Comparison of ENCODE assay signal across 8 cellular contexts in genomic region chr9:133135193-133135745, GRCh38. TPM values are rescaled to one million over a fixed set of nuclear protein-coding genes. Genes with fewer than 3 reads are reported as not detected.
DNase-seq lines count a peak whose midpoint lies in the region; ATAC-seq and TF ChIP-seq lines count a peak whose summit lies in the region.

No MANE protein-coding gene starts in this region.

- H3K27ac ChIP-seq in HEK293 (ENCODE audit: extremely low read depth, low read depth, low read length) (no peak overlapping the region), liver (ENCODE audit: low read depth in 1 of 2, low read length in 2 of 2) (peak overlapping the region; percentile 84 to 86)

- H3K4me3 ChIP-seq in HEK293 (ENCODE audit: low read depth, low read length) = no peak overlapping the region
- no peak overlapping the region for H3K4me3 ChIP-seq in cardiac fibroblast (replicated peaks in 1 of 2; ENCODE audit: low read depth in 2 of 2, low read length in 2 of 2)
- H3K4me3 ChIP-seq in liver (ENCODE audit: low read depth in 1 of 3, low read length in 3 of 3) = no peak overlapping the region

- H3K36me3 ChIP-seq in HEK293 (ENCODE audit: control insufficient read depth in 2 of 2, insufficient read depth in 1 of 2, low read length in 2 of 2) = no peaks in the 10 kb centered on the region
- H3K36me3 ChIP-seq in liver (ENCODE audit: control insufficient read depth in 4 of 4, insufficient read depth in 3 of 4, low read depth in 1 of 4, low read length in 3 of 4) = no peaks in the 10 kb centered on the region

- DNase-seq in T1000 (lab: John Stamatoyannopoulos, UW) (peak; percentile 95), cardiac fibroblast (ENCODE audit: low read depth in 2 of 2) (peak; percentile 78 to 88), NCI-H748 (lab: John Stamatoyannopoulos, UW; ENCODE audit: unreplicated experiment) (no peak)
- peak; percentile 84 for DNase-seq in stimulated activated naive CD4-positive, alpha-beta T cell treated with Interleukin-2 at 50 U/mL for 16 hours (lab: John Stamatoyannopoulos, UW)

- WGBS in liver = 57% methylated on average over 7 of the region's 7 CpGs

- no peak for ATAC-seq in HG03342 (IDR thresholded peaks at IDR 0.05; ENCODE audit: unreplicated experiment)
- no peak for ATAC-seq in HG03442 (IDR thresholded peaks at IDR 0.05; ENCODE audit: unreplicated experiment)

- CTCF ChIA-PET in HEK293 (lab: Yijun Ruan, JAX) = interaction anchor here (1.3 to 6.8 kb wide), 4 partner anchors 10 to 114 kb away, joined by 3 to 131 read pairs (median 8); no protein-coding TSS in a partner anchor

- no peaks in the 10 kb centered on the region for H3K27me3 ChIP-seq in liver (ENCODE audit: control insufficient read depth in 4 of 4, insufficient read depth in 4 of 4, low read length in 3 of 4)

- no peak for TF ChIP-seq RAD21 in liver (IDR thresholded peaks at IDR 0.05)

- POLR2A ChIA-PET in HEK293 (lab: Yijun Ruan, JAX) = interaction anchor here (0.9 to 1.2 kb wide), 3 partner anchors 12 to 104 kb away, joined by 3 to 4 read pairs (median 3); partner anchors contain the start of gene GTF3C5

- peak overlapping the region in 1 of 2 donors; percentile 11 for H3K9ac ChIP-seq in liver (ENCODE audit: low read depth in 1 of 2, low read length in 2 of 2)

- TF ChIP-seq CTCF in HEK293 (tag by site-specific recombination; IDR thresholded peaks at IDR 0.05) (no peak), cardiac fibroblast (IDR thresholded peaks at IDR 0.05; ENCODE audit: low read depth, low read length) (no peak), liver (IDR thresholded peaks at IDR 0.05; ENCODE audit: low read depth, low read length, missing input control) (no peak)

- H3K4me1 ChIP-seq in HEK293 (ENCODE audit: control insufficient read depth, insufficient read depth, low read length) (no peaks in the 10 kb centered on the region), liver (ENCODE audit: control insufficient read depth in 4 of 4, insufficient read depth in 4 of 4, low read length in 3 of 4) (peaks cover 7 to 23% (median 15%) of the 10 kb centered on the region in 4 donors)

- H3K9me3 ChIP-seq in HEK293 (ENCODE audit: control insufficient read depth, insufficient read depth, low read depth, low read length) (no peaks in the 10 kb centered on the region), liver (ENCODE audit: control insufficient read depth in 4 of 4, low read length in 3 of 4) (no peaks in the 10 kb centered on the region)

TF ChIP-seq in HEK293, 187 proteins besides CTCF, POLR2A, EP300 and RAD21 (continues in another document):
- TF ChIP-seq BCL6B (tag by site-specific recombination; IDR thresholded peaks at IDR 0.05) = no peak
- TF ChIP-seq GLIS1 (tag by site-specific recombination; IDR thresholded peaks at IDR 0.05) = 0 out of 2 replicates have a peak, but pooled peaks have one; percentile 9
- TF ChIP-seq, protein P1, sequence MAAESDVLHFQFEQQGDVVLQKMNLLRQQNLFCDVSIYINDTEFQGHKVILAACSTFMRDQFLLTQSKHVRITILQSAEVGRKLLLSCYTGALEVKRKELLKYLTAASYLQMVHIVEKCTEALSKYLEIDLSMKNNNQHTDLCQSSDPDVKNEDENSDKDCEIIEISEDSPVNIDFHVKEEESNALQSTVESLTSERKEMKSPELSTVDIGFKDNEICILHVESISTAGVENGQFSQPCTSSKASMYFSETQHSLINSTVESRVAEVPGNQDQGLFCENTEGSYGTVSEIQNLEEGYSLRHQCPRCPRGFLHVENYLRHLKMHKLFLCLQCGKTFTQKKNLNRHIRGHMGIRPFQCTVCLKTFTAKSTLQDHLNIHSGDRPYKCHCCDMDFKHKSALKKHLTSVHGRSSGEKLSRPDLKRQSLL (tag by site-specific recombination; IDR thresholded peaks at IDR 0.05) = no peak
- no peak for TF ChIP-seq ZNF239 (tag by site-specific recombination; IDR thresholded peaks at IDR 0.05)
- no peak for TF ChIP-seq ZNF624 (tag by site-specific recombination; IDR thresholded peaks at IDR 0.05)
- no peak for TF ChIP-seq ZNF610 (tag by site-specific recombination; IDR thresholded peaks at IDR 0.05; ENCODE audit: borderline replicate concordance)
- no peak for TF ChIP-seq SCRT1 (tag by site-specific recombination; IDR thresholded peaks at IDR 0.05; ENCODE audit: borderline replicate concordance)
- TF ChIP-seq ZBTB21 (tag by site-specific recombination; IDR thresholded peaks at IDR 0.05) = no peak
- no peak for TF ChIP-seq YY1 (tag by site-specific recombination; IDR thresholded peaks at IDR 0.05)
- peak; percentile 87 for TF ChIP-seq KLF1 (tag by site-specific recombination; IDR thresholded peaks at IDR 0.05)
- TF ChIP-seq ZNF416 (tag by site-specific recombination; IDR thresholded peaks at IDR 0.05) = no peak
- peak; percentile 81 for TF ChIP-seq ZIC2 (tag by site-specific recombination; IDR thresholded peaks at IDR 0.05)
- TF ChIP-seq ZBTB48 (tag by site-specific recombination; IDR thresholded peaks at IDR 0.05) = 0 out of 2 replicates have a peak, but pooled peaks have one; percentile 55
- TF ChIP-seq ZNF549 (tag by site-specific recombination; IDR thresholded peaks at IDR 0.05) = no peak
- no peak for TF ChIP-seq ZNF529 (tag by site-specific recombination; IDR thresholded peaks at IDR 0.05; ENCODE audit: insufficient replicate concordance)

TF ChIP-seq in liver, 16 proteins besides CTCF, POLR2A, EP300 and RAD21:
- TF ChIP-seq HNF4G (IDR thresholded peaks at IDR 0.05) (no peak), HNF4A (conservative IDR thresholded peaks at IDR 0.05) (no peak), RXRA (IDR thresholded peaks at IDR 0.05) (no peak), JUND (IDR thresholded peaks at IDR 0.05) (no peak), TAF1 (conservative IDR thresholded peaks at IDR 0.05) (no peak), FOXA2 (IDR thresholded peaks at IDR 0.05) (no peak), YY1 (IDR thresholded peaks at IDR 0.05) (no peak), ATF3 (IDR thresholded peaks at IDR 0.05) (no peak)
- TF ChIP-seq, protein P2, sequence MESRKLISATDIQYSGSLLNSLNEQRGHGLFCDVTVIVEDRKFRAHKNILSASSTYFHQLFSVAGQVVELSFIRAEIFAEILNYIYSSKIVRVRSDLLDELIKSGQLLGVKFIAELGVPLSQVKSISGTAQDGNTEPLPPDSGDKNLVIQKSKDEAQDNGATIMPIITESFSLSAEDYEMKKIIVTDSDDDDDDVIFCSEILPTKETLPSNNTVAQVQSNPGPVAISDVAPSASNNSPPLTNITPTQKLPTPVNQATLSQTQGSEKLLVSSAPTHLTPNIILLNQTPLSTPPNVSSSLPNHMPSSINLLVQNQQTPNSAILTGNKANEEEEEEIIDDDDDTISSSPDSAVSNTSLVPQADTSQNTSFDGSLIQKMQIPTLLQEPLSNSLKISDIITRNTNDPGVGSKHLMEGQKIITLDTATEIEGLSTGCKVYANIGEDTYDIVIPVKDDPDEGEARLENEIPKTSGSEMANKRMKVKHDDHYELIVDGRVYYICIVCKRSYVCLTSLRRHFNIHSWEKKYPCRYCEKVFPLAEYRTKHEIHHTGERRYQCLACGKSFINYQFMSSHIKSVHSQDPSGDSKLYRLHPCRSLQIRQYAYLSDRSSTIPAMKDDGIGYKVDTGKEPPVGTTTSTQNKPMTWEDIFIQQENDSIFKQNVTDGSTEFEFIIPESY (IDR thresholded peaks at IDR 0.05) = no peak

RNA-seq across cellular contexts. Expression of gene RALGDS, which starts 14.2 kb away (rescaled TPM):
- total RNA-seq in liver = 10 to 100 TPM in 1 of 2 donors, 1 to 10 TPM in 1; 9.5 to 19.0 TPM
- polyA plus RNA-seq in liver = 1 to 10 TPM; 1.3 to 5.0 TPM

RNA-seq across cellular contexts. Expression of gene GBGT1, which starts 28.4 kb away (rescaled TPM):
- 10 to 100 TPM in 1 of 2 donors, 1 to 10 TPM in 1; 3.4 to 25.7 TPM for total RNA-seq in liver
- 1 to 10 TPM in 1 of 2 donors, under 1 TPM in 1; 0.33 to 1.2 TPM for polyA plus RNA-seq in liver
